ENCODE assay signal across 22 cellular contexts in the genomic region with DNA sequence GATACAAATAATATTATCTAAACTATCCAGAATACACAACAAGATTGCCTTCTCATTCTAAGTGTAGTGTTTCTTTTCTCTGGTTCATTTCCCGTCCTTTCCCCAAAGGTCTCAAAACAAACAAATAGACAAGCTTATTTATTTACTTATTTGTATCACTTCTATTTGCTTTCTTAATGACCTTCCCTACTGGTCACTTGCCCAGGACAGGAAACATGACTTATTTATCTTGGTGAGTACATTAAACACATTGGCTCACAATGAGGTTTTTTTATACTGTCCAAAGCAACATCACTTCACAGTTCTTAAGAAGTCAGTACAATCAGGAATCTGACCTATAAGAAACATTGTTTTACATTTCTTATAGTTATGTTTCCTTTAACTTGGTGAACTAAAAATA.
DNase-seq lines count a peak whose midpoint lies in the region; FAIRE-seq and TF ChIP-seq lines count a peak whose summit lies in the region.
"Had no signal": no experiment of that assay in that cellular context is flagged by ENCODE, and none has a peak within 500 bp of the region (broad histone marks: within the 10 kb centered on the region; RNA-seq: fewer than 3 reads in every experiment).

No MANE protein-coding gene starts in this region.

- H3K9ac ChIP-seq in mammary epithelial cell (ENCODE audit: insufficient read depth, low read length), result no peak overlapping the region
- H3K9ac ChIP-seq in OCI-LY3 (ENCODE audit: low read length), result no peak overlapping the region

- in situ Hi-C loops in mammary epithelial cell (cut with MboI; ENCODE audit: low sequenced_read_pairs in 2 of 2), result no loop called here

- dilution Hi-C loops in mammary epithelial cell (cut with HindIII; ENCODE audit: low sequenced_read_pairs), result no loop called here

- CTCF ChIA-PET in MCF 10A (lab: Yijun Ruan, JAX), result interaction anchor here (0.9 kb wide), 1 partner anchor 9 kb away, joined by 3 read pairs; no protein-coding TSS in a partner anchor
- CTCF ChIA-PET in mammary epithelial cell (lab: Charles Lee; ENCODE audit: low non-redundant PET), result no interaction called here

- H3K36me3 ChIP-seq in mammary epithelial cell (ENCODE audit: insufficient read depth, low read length) (no peaks in the 10 kb centered on the region), OCI-LY3 (replicated peaks; ENCODE audit: low read depth, low read length) (no peaks in the 10 kb centered on the region)
- H3K36me3 ChIP-seq: HAP-1, Peyer's patch, SJSA1 had no signal

- H3K4me2 ChIP-seq in mammary epithelial cell (ENCODE audit: insufficient read depth, low read depth, low read length) (no peak overlapping the region), OCI-LY3 (ENCODE audit: low read length) (no peak overlapping the region)

- H2AFZ ChIP-seq in mammary epithelial cell (ENCODE audit: low read depth, low read length) (no peak overlapping the region), OCI-LY3 (ENCODE audit: low read depth, low read length) (peak overlapping the region; percentile 10; the same call in 1 of the 2 replicates)

- BruUV-seq in MCF 10A (replicated peaks; lab: Mats Ljungman, UMichigan), result no TSS peak
- BruUV-seq in mammary epithelial cell (replicated peaks; lab: Mats Ljungman, UMichigan), result no TSS peak

- H3K79me2 ChIP-seq in mammary epithelial cell (ENCODE audit: insufficient read depth, low read length) (no peaks in the 10 kb centered on the region), OCI-LY3 (ENCODE audit: low read length) (no peaks in the 10 kb centered on the region)

- H3K9me3 Mint-ChIP-seq in MCF 10A (ENCODE audit: unreplicated experiment), result no peaks in the 10 kb centered on the region

- no peaks in the 10 kb centered on the region for H3K27me3 ChIP-seq in mammary epithelial cell (ENCODE audit: insufficient read depth, low read length)
- no peaks in the 10 kb centered on the region for H3K27me3 ChIP-seq in OCI-LY3 (ENCODE audit: low read depth, low read length)
- H3K27me3 ChIP-seq: Peyer's patch, SJSA1 had no signal

- no peaks in the 10 kb centered on the region for H3K9me3 ChIP-seq in mammary epithelial cell (replicated peaks; ENCODE audit: insufficient read depth, low read length)
- H3K9me3 ChIP-seq in OCI-LY3 (ENCODE audit: insufficient read depth, low read length), result no peaks in the 10 kb centered on the region
- H3K9me3 ChIP-seq: HAP-1, Peyer's patch, SJSA1 had no signal

- WGBS in mammary epithelial cell (ENCODE audit: low coverage, missing lambda C conversion rate), result 93% methylated on average over 1 of the region's 1 CpG
- WGBS in lower leg skin, 2 donors, result 73 to 94% methylated on average over 1 of the region's 1 CpG

- POLR2A ChIA-PET in MCF 10A (lab: Yijun Ruan, JAX), result interaction anchor here (0.9 to 1.6 kb wide), 2 partner anchors 8 to 120 kb away, joined by 3 to 4 read pairs; no protein-coding TSS in a partner anchor

- no peak for FAIRE-seq in urothelium cell line (lab: Jason Lieb, UNC)

- DNase-seq in MCF 10A (ENCODE audit: unreplicated experiment), result peak; percentile 17
- no peak for DNase-seq in mammary epithelial cell
- DNase-seq in fibroblast of mammary gland (ENCODE audit: low read depth), result peak; percentile 9
- DNase-seq in renal cortical epithelial cell (ENCODE audit: low read depth), result peak; percentile 23
- no peak for DNase-seq in lower leg skin (ENCODE audit: low spot score in 2 of 2)
- DNase-seq in urothelium cell line (ENCODE audit: low spot score), result no peak
- no peak for DNase-seq in NCI-H2029 treated with DMSO at 0.1 percent for 48 hours (lab: John Stamatoyannopoulos, UW)
- DNase-seq: AML-193; C1 segment of cervical spinal cord; Calu3; CD8-positive, alpha-beta T cell; DMS153; GDM1; KG1; NCI-H1694 treated with DMSO at 0.1 percent for 48 hours; NCI-H446 treated with DMSO at 0.1 percent for 48 hours; Peyer's patch had no signal

- H3K27ac ChIP-seq in mammary epithelial cell (ENCODE audit: insufficient read depth, low read depth, low read length) (no peak overlapping the region), OCI-LY3 (ENCODE audit: low read length) (no peak overlapping the region)
- H3K27ac ChIP-seq: 22Rv1, HL-60, Peyer's patch, SJSA1 had no signal

- peaks cover 7% of the 10 kb centered on the region for H3K4me1 Mint-ChIP-seq in MCF 10A (ENCODE audit: insufficient read depth, unreplicated experiment)

- H3K4me3 Mint-ChIP-seq in MCF 10A (ENCODE audit: unreplicated experiment), result no peak overlapping the region
- H3K4me3 Mint-ChIP-seq: CD8-positive, alpha-beta T cell had no signal

- H3K36me3 Mint-ChIP-seq in MCF 10A (ENCODE audit: insufficient read depth, unreplicated experiment), result no peaks in the 10 kb centered on the region
- H3K36me3 Mint-ChIP-seq: CD8-positive, alpha-beta T cell had no signal

- H3K4me1 ChIP-seq in mammary epithelial cell (ENCODE audit: insufficient read depth, low read length), result peaks cover 2% of the 10 kb centered on the region
- no peaks in the 10 kb centered on the region for H3K4me1 ChIP-seq in OCI-LY3 (ENCODE audit: low read length)
- H3K4me1 ChIP-seq: HAP-1, Peyer's patch, SJSA1 had no signal

- H3K4me3 ChIP-seq in mammary epithelial cell (replicated peaks in 1 of 3; ENCODE audit: insufficient read depth in 1 of 3, low read depth in 2 of 3, low read length in 3 of 3) (no peak overlapping the region), OCI-LY3 (ENCODE audit: low read length) (no peak overlapping the region), fibroblast of mammary gland (ENCODE audit: control insufficient read depth, low read depth, low read length) (no peak overlapping the region), lower leg skin (ENCODE audit: low read depth, poor library complexity, severe bottlenecking) (no peak overlapping the region)
- H3K4me3 ChIP-seq: HAP-1, Peyer's patch, SJSA1 had no signal

- no peak for TF ChIP-seq POLR2A in lower leg skin (IDR thresholded peaks at IDR 0.05)

- H3K27ac Mint-ChIP-seq in MCF 10A (ENCODE audit: low read depth, unreplicated experiment), result no peak overlapping the region
- H3K27ac Mint-ChIP-seq: CD8-positive, alpha-beta T cell had no signal

- intact Hi-C loops in MCF 10A (cut with micrococcal nuclease) (no loop called here), mammary epithelial cell (cut with micrococcal nuclease) (loop anchor here (10.0 kb wide), 1 partner anchor 111 kb away; no protein-coding TSS in a partner anchor), lower leg skin (cut with DNase I; ENCODE audit: low total_unique reads) (no loop called here)

- H4K20me1 ChIP-seq in mammary epithelial cell (ENCODE audit: insufficient read depth, low read length), result no peaks in the 10 kb centered on the region
- H4K20me1 ChIP-seq in OCI-LY3 (ENCODE audit: insufficient read depth, low read length), result no peaks in the 10 kb centered on the region

- H3K27me3 Mint-ChIP-seq in MCF 10A (ENCODE audit: insufficient read depth, unreplicated experiment), result no peaks in the 10 kb centered on the region

- TF ChIP-seq CTCF in MCF 10A (IDR thresholded peaks at IDR 0.05; ENCODE audit: unreplicated experiment) (no peak), mammary epithelial cell (conservative IDR thresholded peaks at IDR 0.05 in 1 of 2, IDR thresholded peaks at IDR 0.05 in 1 of 2; ENCODE audit: extremely low read depth in 1 of 2, insufficient read depth in 1 of 2, low read depth in 1 of 2, low read length in 2 of 2) (no peak), OCI-LY3 (IDR thresholded peaks at IDR 0.05; ENCODE audit: low read depth, low read length) (no peak), fibroblast of mammary gland (conservative IDR thresholded peaks at IDR 0.05; ENCODE audit: control insufficient read depth, insufficient read depth, low read depth, low read length) (no peak), lower leg skin (IDR thresholded peaks at IDR 0.05) (no peak)

Comparison
In these comparisons a context has a peak if more than half of its experiments do, and no peak if none do; other contexts are left out.
1. DNase-seq: peak in MCF 10A (single experiment), fibroblast of mammary gland (single experiment) and renal cortical epithelial cell (single experiment); none in mammary epithelial cell (single experiment), lower leg skin (0 of 2), urothelium cell line (single experiment) and NCI-H2029 treated with DMSO at 0.1 percent for 48 hours (single experiment).